4 cellular contexts compared by ENCODE assay signal in genomic region chr4:40140607-40141006, GRCh38. TPM values are rescaled to one million over a fixed set of nuclear protein-coding genes. Genes with fewer than 3 reads are reported as not detected.
"Had no signal": no experiment of that assay in that cellular context is flagged by ENCODE, and none has a peak within 500 bp of the region (broad histone marks: within the 10 kb centered on the region; RNA-seq: fewer than 3 reads in every experiment).

No MANE protein-coding gene starts in this region.

RNA-seq across cellular contexts. Expression of gene RHOH, which starts 56.2 kb away (rescaled TPM):
- total RNA-seq: ascending aorta, astrocyte, cardiac muscle cell, chondrocyte had no signal
- polyA plus RNA-seq: cardiac muscle cell had no signal
